In the genomic region with DNA sequence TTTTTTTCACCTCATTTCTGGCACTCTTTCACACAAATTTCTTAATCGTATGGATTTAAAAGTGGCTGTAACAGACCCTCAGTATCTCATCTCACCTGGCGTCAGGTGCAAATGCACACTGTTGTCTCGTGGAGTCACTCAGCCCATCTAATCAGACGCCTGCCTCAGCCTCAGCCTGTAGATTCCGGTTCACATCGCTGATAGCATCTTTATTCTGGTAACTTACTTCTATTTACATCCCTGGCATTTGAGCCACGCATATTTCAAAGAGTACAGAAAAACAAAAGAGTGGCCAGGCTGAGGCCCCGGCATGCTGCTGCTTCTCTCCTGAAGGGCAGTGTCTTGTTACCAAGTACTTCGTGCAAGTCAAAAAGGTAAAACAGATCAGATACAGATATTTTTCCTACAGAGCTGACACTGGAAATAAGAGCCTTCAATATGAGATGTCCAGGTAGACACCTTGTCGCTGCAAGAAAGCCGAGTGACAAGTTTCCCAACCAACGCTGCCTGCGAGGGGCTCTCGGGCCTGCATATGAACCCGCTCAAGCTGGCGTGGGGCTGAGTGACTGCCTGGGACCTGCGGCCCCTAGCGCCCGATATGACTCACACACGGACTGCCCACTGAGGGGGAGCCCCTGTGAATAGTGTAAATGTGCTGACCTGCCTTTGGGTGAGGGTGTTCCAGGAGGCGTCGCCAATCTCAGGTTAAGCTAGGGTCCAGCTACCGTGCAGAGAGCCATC, we compare ENCODE assay signal across 16 cellular contexts. TPM values are rescaled to one million over a fixed set of nuclear protein-coding genes. Genes with fewer than 3 reads are reported as not detected.
DNase-seq lines count a peak whose midpoint lies in the region; ATAC-seq and TF ChIP-seq lines count a peak whose summit lies in the region.
"Had no signal": no experiment of that assay in that cellular context is flagged by ENCODE, and none has a peak within 500 bp of the region (broad histone marks: within the 10 kb centered on the region; RNA-seq: fewer than 3 reads in every experiment).

No MANE protein-coding gene starts in this region.

- no peaks in the 10 kb centered on the region for H4K20me1 ChIP-seq in H9 (ENCODE audit: control insufficient read depth, insufficient read depth, insufficient read length)

- TF ChIP-seq EP300 in stomach (IDR thresholded peaks at IDR 0.05) = no peak

- peak overlapping the region in 1 of 2 experiments; percentile 32; a peak in 2 of 5 replicates for H3K4me3 Mint-ChIP-seq in H9
- H3K4me3 Mint-ChIP-seq in endodermal cell = no peak overlapping the region
- H3K4me3 Mint-ChIP-seq in naive thymus-derived CD8-positive, alpha-beta T cell = no peak overlapping the region

- H3K4me2 ChIP-seq in H9 (ENCODE audit: insufficient read depth, insufficient read length, low read length) = no peak overlapping the region

- no peak overlapping the region for H4K8ac ChIP-seq in H9 (replicated peaks; ENCODE audit: insufficient read length, low read depth, low read length)

- no peak overlapping the region for H3K27ac Mint-ChIP-seq in H9
- no peak overlapping the region for H3K27ac Mint-ChIP-seq in endodermal cell
- H3K27ac Mint-ChIP-seq in naive thymus-derived CD8-positive, alpha-beta T cell = peak overlapping the region in 1 of 10 donors; percentile 63

- H4K5ac ChIP-seq in H9 (ENCODE audit: insufficient read length, low read depth, low read length) = no peak overlapping the region

- no peak overlapping the region for H3T11ph ChIP-seq in H9 (ENCODE audit: low read length)

- no peaks in the 10 kb centered on the region for H3K79me1 ChIP-seq in H9 (ENCODE audit: insufficient read depth, low read depth, low read length, poor library complexity, severe bottlenecking)

- no peak overlapping the region for H2BK20ac ChIP-seq in H9 (ENCODE audit: low read depth, low read length, poor library complexity, severe bottlenecking)

- H3K9me3 Mint-ChIP-seq in H9 (peaks cover 4 to 12% of the 10 kb centered on the region in 2 experiments), endodermal cell (peaks cover 20% of the 10 kb centered on the region)
- H3K9me3 Mint-ChIP-seq in naive thymus-derived CD8-positive, alpha-beta T cell = no peaks in the 10 kb centered on the region

- H3K36me3 ChIP-seq in endodermal cell (ENCODE audit: control insufficient read depth, insufficient read depth, low read length) (no peaks in the 10 kb centered on the region), stomach (peaks cover 0 to 26% (median 0%) of the 10 kb centered on the region in 4 donors)

- intact Hi-C loops in stomach (cut with DNase I; ENCODE audit: low total_unique reads) = no loop called here

- H3K4me3 ChIP-seq in endodermal cell (ENCODE audit: low read length) (no peak overlapping the region), stomach (no peak overlapping the region)
- H3K4me3 ChIP-seq: GM12878 had no signal

- H2BK12ac ChIP-seq in H9 (ENCODE audit: insufficient read length, low read depth, low read length) = no peak overlapping the region

- H3K4me1 ChIP-seq in H9 (ENCODE audit: insufficient read depth, low read length) (peaks cover 8% of the 10 kb centered on the region), endodermal cell (ENCODE audit: control insufficient read depth, insufficient read depth, low read length) (peaks cover 4% of the 10 kb centered on the region), stomach (peaks cover 0 to 37% (median 19%) of the 10 kb centered on the region in 4 donors)

- H3K9me3 ChIP-seq in H9 (ENCODE audit: control insufficient read depth, low read depth, low read length) (no peaks in the 10 kb centered on the region), endodermal cell (ENCODE audit: control insufficient read depth, low read length) (peaks cover 40% of the 10 kb centered on the region), stomach (no peaks in the 10 kb centered on the region)

- H3K18ac ChIP-seq in H9 (ENCODE audit: insufficient read length, low read depth, low read length) = no peak overlapping the region

- no CpG with 5 or more reads among the region's 23 CpGs for WGBS in H9 (ENCODE audit: extremely low coverage, insufficient read length, low lambda C conversion rate)
- 86 to 88% methylated on average over 13 to 23 of the region's 23 CpGs for WGBS in endodermal cell (ENCODE audit: insufficient coverage in 1 of 2, insufficient read length in 1 of 2), 2 experiments
- WGBS in stomach, 5 donors = 76 to 86% (median 83%) methylated on average over 21 to 23 of the region's 23 CpGs

- TF ChIP-seq CTCF in H9 (conservative IDR thresholded peaks at IDR 0.05) = no peak
- TF ChIP-seq CTCF in endodermal cell (conservative IDR thresholded peaks at IDR 0.05) = no peak
- no peak for TF ChIP-seq CTCF in stomach (IDR thresholded peaks at IDR 0.05)

- H3K56ac ChIP-seq in H9 (ENCODE audit: insufficient read length, low read depth, low read length) = no peak overlapping the region

- no peaks in the 10 kb centered on the region for H3K79me2 ChIP-seq in H9 (ENCODE audit: insufficient read depth, low read length)

- no peak for TF ChIP-seq POLR2A in stomach (IDR thresholded peaks at IDR 0.05)

- no peak overlapping the region for H2BK15ac ChIP-seq in H9 (ENCODE audit: low read depth, low read length)

- H3K27ac ChIP-seq in H9 (ENCODE audit: insufficient read length, low read depth, low read length) = no peak overlapping the region
- no peak overlapping the region for H3K27ac ChIP-seq in endodermal cell (ENCODE audit: low read depth, low read length)
- no peak overlapping the region for H3K27ac ChIP-seq in stomach

- no peak overlapping the region; the same call in 1 of the 2 replicates for H3K14ac ChIP-seq in H9 (ENCODE audit: insufficient read depth, low read length)

- DNase-seq in activated effector memory CD4-positive, alpha-beta T cell treated with anti-CD3 and anti-CD28 coated beads, Interleukin-2, amount 50 U/mL, for 16 hours = peak; percentile 45
- no peak for DNase-seq in activated effector memory CD4-positive, alpha-beta T cell treated with Interleukin-2 at 50 U/mL for 16 hours
- DNase-seq in H9 (peak; percentile 27), endodermal cell (peak; percentile 43), stomach (peak; percentile 16), NCI-H2227 (lab: John Stamatoyannopoulos, UW; ENCODE audit: unreplicated experiment) (no peak), 8988T (no peak)
- no peak for DNase-seq in naive thymus-derived CD8-positive, alpha-beta T cell
- DNase-seq: DMS53, NCI-H1048, NCI-H226, NCI-H526 had no signal

- H3K27me3 Mint-ChIP-seq in H9 (ENCODE audit: low read depth) (peaks cover 36% of the 10 kb centered on the region), endodermal cell (ENCODE audit: insufficient read depth) (peaks cover 31% of the 10 kb centered on the region)
- H3K27me3 Mint-ChIP-seq in naive thymus-derived CD8-positive, alpha-beta T cell = peaks cover 7 to 45% (median 26%) of the 10 kb centered on the region in 5 donors

- H2BK5ac ChIP-seq in H9 (ENCODE audit: insufficient read length, low read length) = no peak overlapping the region

- H3K9ac ChIP-seq in H9 (ENCODE audit: extremely low read depth, insufficient read length, low read length) (no peak overlapping the region), endodermal cell (ENCODE audit: extremely low read depth, low read length, poor library complexity, severe bottlenecking) (no peak overlapping the region)

- no peak overlapping the region for H4K91ac ChIP-seq in H9 (ENCODE audit: insufficient read length, low read depth, low read length)

- POLR2A ChIA-PET in naive thymus-derived CD8-positive, alpha-beta T cell (lab: Charles Lee) = no interaction called here

- no peak for ATAC-seq in naive thymus-derived CD8-positive, alpha-beta T cell
- ATAC-seq: GM12878 had no signal

- H3K4ac ChIP-seq in H9 (ENCODE audit: low read depth, low read length) = no peak overlapping the region

- H3K23ac ChIP-seq in H9 (ENCODE audit: insufficient read length, low read depth, low read length) = no peak overlapping the region

- no peak overlapping the region for H2BK120ac ChIP-seq in H9 (ENCODE audit: low read depth, low read length, poor library complexity, severe bottlenecking)

- peaks cover 16% of the 10 kb centered on the region; the same call in 1 of the 2 replicates for H3K27me3 ChIP-seq in H9 (ENCODE audit: insufficient read depth, low read length)
- H3K27me3 ChIP-seq in endodermal cell (ENCODE audit: control insufficient read depth, insufficient read depth, low read length, poor library complexity, severe bottlenecking) = peaks cover 24% of the 10 kb centered on the region
- peaks cover 5 to 44% (median 26%) of the 10 kb centered on the region in 3 donors for H3K27me3 ChIP-seq in stomach

- H2AK5ac ChIP-seq in H9 (ENCODE audit: insufficient read length, low read length) = no peak overlapping the region

- H3K23me2 ChIP-seq in H9 (ENCODE audit: insufficient read length, low read depth, low read length, poor library complexity, severe bottlenecking) = peaks cover 12% of the 10 kb centered on the region

- H3K4me1 Mint-ChIP-seq in H9 (peaks cover 43 to 62% of the 10 kb centered on the region in 2 experiments), endodermal cell (peaks cover 31% of the 10 kb centered on the region)
- peaks cover 0 to 11% (median 3%) of the 10 kb centered on the region in 4 donors for H3K4me1 Mint-ChIP-seq in naive thymus-derived CD8-positive, alpha-beta T cell

- no peak overlapping the region for H2AFZ ChIP-seq in H9 (ENCODE audit: low read length)

- H3K36me3 Mint-ChIP-seq in H9 (ENCODE audit: insufficient read depth in 1 of 3, low read depth in 3 of 3) = peaks cover 2 to 25% (median 24%) of the 10 kb centered on the region in 3 experiments; a peak in 5 of 7 replicates
- peaks cover 22% of the 10 kb centered on the region for H3K36me3 Mint-ChIP-seq in endodermal cell (ENCODE audit: low read depth)
- H3K36me3 Mint-ChIP-seq in naive thymus-derived CD8-positive, alpha-beta T cell = no peaks in the 10 kb centered on the region

RNA-seq across cellular contexts. Expression of a gene that starts 4.3 kb away (rescaled TPM):
- total RNA-seq in H9 (2021) (1.5 and 1.6 TPM in 2 replicates), endodermal cell (1 to 10 TPM in 1 of 2 donors, under 1 TPM in 1; 0.64 to 1.8 TPM), stomach (10 to 100 TPM in 3 of 5 donors, 1 to 10 TPM in 2; 1.2 to 25.4 (median 11.7) TPM)
- polyA plus RNA-seq in endodermal cell (2013, experiment 1 of 2) = 0.57 TPM
- polyA plus RNA-seq in endodermal cell (2013, experiment 2 of 2) = 0.41 TPM
- 1 to 10 TPM; 1.6 to 5.7 (median 1.7) TPM for polyA plus RNA-seq in stomach
- under 1 TPM; 0.22 to 0.26 TPM for total RNA-seq in naive thymus-derived CD8-positive, alpha-beta T cell
- under 1 TPM in 2 of 3 donors, not detected in 1; 0.17 to 0.62 TPM for polyA plus RNA-seq in naive thymus-derived CD8-positive, alpha-beta T cell
- total RNA-seq: A673, G401, GM12878, M059J had no signal
- polyA plus RNA-seq: GM12878 had no signal

Comparison
In these comparisons a context has a peak if more than half of its experiments do, and no peak if none do; other contexts are left out.
1. DNase-seq: peak in activated effector memory CD4-positive, alpha-beta T cell treated with anti-CD3 and anti-CD28 coated beads, Interleukin-2, amount 50 U/mL, for 16 hours (single experiment), H9 (single experiment), endodermal cell (single experiment) and stomach (single experiment); none in activated effector memory CD4-positive, alpha-beta T cell treated with Interleukin-2 at 50 U/mL for 16 hours (single experiment), NCI-H2227 (single experiment), 8988T (single experiment) and naive thymus-derived CD8-positive, alpha-beta T cell (0 of 10).